ENCODE assay signal across 8 cellular contexts in genomic region chr3:27483117-27484001, GRCh38. TPM values are rescaled to one million over a fixed set of nuclear protein-coding genes. Genes with fewer than 3 reads are reported as not detected.
A peak's percentile ranks its signal among the peaks of the same experiment; 100 is the strongest.
DNase-seq lines count a peak whose midpoint lies in the region; ATAC-seq lines count a peak whose summit lies in the region.

No MANE protein-coding gene starts in this region.

- H3K9ac ChIP-seq in mucosa of stomach (ENCODE audit: low read length), result peak overlapping the region; percentile 74

- H3K27ac Mint-ChIP-seq in activated CD8-positive, alpha-beta memory T cell treated with anti-CD3 and anti-CD28 coated beads, Interleukin-2, amount 10 ng/mL, durations not matched to agents 7 days and 5 days, result peak overlapping the region; percentile 97

- peaks cover 18% of the 10 kb centered on the region for H3K36me3 Mint-ChIP-seq in activated CD8-positive, alpha-beta memory T cell treated with anti-CD3 and anti-CD28 coated beads, Interleukin-2, amount 10 ng/mL, durations not matched to agents 7 days and 5 days

- peaks cover 47% of the 10 kb centered on the region for H3K4me1 Mint-ChIP-seq in activated CD8-positive, alpha-beta memory T cell treated with anti-CD3 and anti-CD28 coated beads, Interleukin-2, amount 10 ng/mL, durations not matched to agents 7 days and 5 days

- peak overlapping the region; percentile 47 for H3K4me3 ChIP-seq in mucosa of stomach (ENCODE audit: low read length)

- DNase-seq in AG08396 (ENCODE audit: low spot score) (peak; percentile 43), NCI-H526 treated with DMSO at 0.1 percent for 48 hours (lab: John Stamatoyannopoulos, UW) (peak; percentile 36), epithelial cell of prostate (ENCODE audit: low read depth, low spot score) (no peak)
- DNase-seq in activated CD8-positive, alpha-beta memory T cell treated with anti-CD3 and anti-CD28 coated beads, Interleukin-2, amount 10 ng/mL, durations not matched to agents 7 days and 5 days, result peak; percentile 63
- peak; percentile 9 to 66 (median 36) for DNase-seq in stimulated activated naive CD4-positive, alpha-beta T cell (lab: John Stamatoyannopoulos, UW)

- ATAC-seq in GM18508 (IDR thresholded peaks at IDR 0.05; ENCODE audit: insufficient read depth, unreplicated experiment) (peak; percentile 20), HG02943 (IDR thresholded peaks at IDR 0.05; ENCODE audit: low read depth, unreplicated experiment) (peak; percentile 22)
- peak; percentile 8 for ATAC-seq in activated CD8-positive, alpha-beta memory T cell treated with anti-CD3 and anti-CD28 coated beads, Interleukin-2, amount 10 ng/mL, durations not matched to agents 7 days and 5 days

- peak overlapping the region; percentile 94 for H3K4me3 Mint-ChIP-seq in activated CD8-positive, alpha-beta memory T cell treated with anti-CD3 and anti-CD28 coated beads, Interleukin-2, amount 10 ng/mL, durations not matched to agents 7 days and 5 days

- no peaks in the 10 kb centered on the region for H3K27me3 ChIP-seq in mucosa of stomach (ENCODE audit: control insufficient read depth, insufficient read depth, low read length)

- H3K9me3 Mint-ChIP-seq in activated CD8-positive, alpha-beta memory T cell treated with anti-CD3 and anti-CD28 coated beads, Interleukin-2, amount 10 ng/mL, durations not matched to agents 7 days and 5 days (ENCODE audit: low read depth), result no peaks in the 10 kb centered on the region

- peaks cover 5% of the 10 kb centered on the region for H3K4me1 ChIP-seq in mucosa of stomach (ENCODE audit: control insufficient read depth, insufficient read depth, low read length)

- no peaks in the 10 kb centered on the region for H3K36me3 ChIP-seq in mucosa of stomach (ENCODE audit: control insufficient read depth, insufficient read depth, low read length)

- peak overlapping the region; percentile 69 for H3K27ac ChIP-seq in epithelial cell of prostate

- H3K9me3 ChIP-seq in mucosa of stomach (ENCODE audit: control insufficient read depth, low read length), result no peaks in the 10 kb centered on the region

- CTCF ChIA-PET in activated CD8-positive, alpha-beta memory T cell treated with anti-CD3 and anti-CD28 coated beads, Interleukin-2, amount 10 ng/mL, durations not matched to agents 7 days and 5 days (lab: Charles Lee), result interaction anchor here (0.8 to 1.1 kb wide), 4 partner anchors 11 to 176 kb away, joined by 3 to 4 read pairs (median 3); no protein-coding TSS in a partner anchor

- no peaks in the 10 kb centered on the region for H3K27me3 Mint-ChIP-seq in activated CD8-positive, alpha-beta memory T cell treated with anti-CD3 and anti-CD28 coated beads, Interleukin-2, amount 10 ng/mL, durations not matched to agents 7 days and 5 days

RNA-seq across cellular contexts. Expression of gene SLC4A7, which starts 0.8 kb away (rescaled TPM):
- total RNA-seq in activated CD8-positive, alpha-beta memory T cell treated with anti-CD3 and anti-CD28 coated beads, Interleukin-2, amount 10 ng/mL, durations not matched to agents 7 days and 5 days, result 10 to 100 TPM; 55.0 to 57.5 TPM
